8 cellular contexts compared by ENCODE assay signal in the genomic region with DNA sequence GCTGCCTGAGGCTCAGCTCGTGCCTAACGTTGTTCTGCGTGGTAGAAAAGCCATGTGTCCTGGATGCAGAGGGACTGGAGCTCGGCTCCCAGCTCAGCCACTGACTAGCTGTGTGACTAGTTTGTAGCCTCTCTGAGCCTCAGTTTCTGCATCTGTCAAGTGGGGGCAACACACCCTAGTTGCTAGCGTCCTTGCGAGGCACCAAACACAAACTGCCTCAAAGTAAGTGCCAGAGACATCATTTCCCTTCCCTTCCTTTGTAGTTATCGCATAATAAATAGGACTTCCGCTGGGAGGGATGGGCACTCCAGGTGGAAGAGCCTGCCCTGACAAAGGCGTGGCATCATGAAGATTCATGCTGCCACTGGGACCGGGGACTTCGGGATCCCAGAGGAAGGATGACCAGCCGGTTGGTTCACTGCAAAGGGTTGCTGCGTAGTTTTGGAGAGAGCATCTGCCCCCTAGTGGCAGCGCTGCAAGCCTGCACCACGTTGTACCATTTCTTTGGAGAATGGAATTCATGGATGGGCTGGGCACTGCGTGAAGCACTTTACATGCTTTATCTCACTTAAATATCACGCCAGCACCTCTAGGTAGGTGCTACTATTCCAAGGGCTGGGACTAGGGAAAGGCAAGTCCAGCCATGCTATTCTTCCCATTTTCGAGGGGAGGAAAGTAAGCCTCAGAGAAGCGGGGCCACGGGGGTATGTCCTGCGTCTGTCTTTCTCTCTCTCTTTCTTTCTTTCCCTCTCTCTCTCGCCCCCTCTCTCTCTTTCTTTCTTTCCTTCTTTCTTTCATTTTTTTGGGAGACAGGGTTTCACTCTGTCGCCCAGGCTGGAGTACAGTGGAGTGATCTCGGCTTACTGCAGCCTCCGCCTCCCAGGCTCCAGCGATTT. TPM values are rescaled to one million over a fixed set of nuclear protein-coding genes. Genes with fewer than 3 reads are reported as not detected.
DNase-seq lines count a peak whose midpoint lies in the region; ATAC-seq and TF ChIP-seq lines count a peak whose summit lies in the region.

No MANE protein-coding gene starts in this region.

- peak overlapping the region; percentile 34 for H3K27ac Mint-ChIP-seq in T-helper 17 cell

- 27 to 31% methylated on average over 26 of the region's 26 CpGs for WGBS in GM23248 (ENCODE audit: low coverage in 1 of 2, low lambda C conversion rate in 2 of 2, missing lambda C conversion rate in 2 of 2), 2 experiments

- H3K9ac ChIP-seq in GM23248 (no peak overlapping the region), skeletal muscle tissue (ENCODE audit: low read depth in 1 of 3, low read length in 3 of 3) (peak overlapping the region in 1 of 3 donors; percentile 54)

- H3K4me1 Mint-ChIP-seq in T-helper 17 cell: peaks cover 20% of the 10 kb centered on the region

- in situ Hi-C loops in GM23248 (cut with MboI) (loop anchor here (5.0 kb wide), 1 partner anchor 59 kb away; no protein-coding TSS in a partner anchor), astrocyte of the cerebellum (cut with HindIII; ENCODE audit: low sequenced_read_pairs) (no loop called here)

- H2AFZ ChIP-seq in GM23248: 0 out of 2 replicates have a peak overlapping the region, but pooled peaks have one; percentile 58

- peaks cover 14% of the 10 kb centered on the region; the same call in 1 of the 2 replicates for H3K27me3 ChIP-seq in GM23248 (replicated peaks; ENCODE audit: insufficient read depth)
- H3K27me3 ChIP-seq in skeletal muscle tissue (ENCODE audit: control insufficient read depth in 3 of 3, insufficient read depth in 3 of 3, low read length in 3 of 3): peaks cover 0 to 11% (median 6%) of the 10 kb centered on the region in 3 donors

- TF ChIP-seq CTCF in astrocyte of the cerebellum (IDR thresholded peaks at IDR 0.05; ENCODE audit: low read depth, low read length, missing control alignments): peak; percentile 97

- H4K20me1 ChIP-seq in GM23248 (ENCODE audit: insufficient read depth): no peaks in the 10 kb centered on the region

- H3K36me3 ChIP-seq in GM23248 (ENCODE audit: low read depth): no peaks in the 10 kb centered on the region
- H3K36me3 ChIP-seq in skeletal muscle tissue (ENCODE audit: control insufficient read depth in 3 of 3, insufficient read depth in 3 of 3, low read length in 3 of 3): no peaks in the 10 kb centered on the region

- H3K9me2 ChIP-seq in GM23248 (ENCODE audit: insufficient read depth): no peaks in the 10 kb centered on the region

- H3K79me2 ChIP-seq in GM23248 (ENCODE audit: insufficient read depth): no peaks in the 10 kb centered on the region

- H3K9me3 ChIP-seq in GM23248 (ENCODE audit: low read depth) (no peaks in the 10 kb centered on the region), T-helper 17 cell (ENCODE audit: control insufficient read depth, low read length, poor library complexity, severe bottlenecking) (no peaks in the 10 kb centered on the region), skeletal muscle tissue (ENCODE audit: control insufficient read depth in 3 of 3, low read length in 3 of 3) (no peaks in the 10 kb centered on the region)

- H3F3A ChIP-seq in GM23248 (ENCODE audit: insufficient read depth): no peaks in the 10 kb centered on the region

- H3K4me3 Mint-ChIP-seq in T-helper 17 cell: no peak overlapping the region

- ATAC-seq in T-helper 17 cell (peak; percentile 84), GM18517 (IDR thresholded peaks at IDR 0.05; ENCODE audit: unreplicated experiment) (no peak)

- H3K36me3 Mint-ChIP-seq in T-helper 17 cell (ENCODE audit: low read depth): peaks cover 2% of the 10 kb centered on the region

- DNase-seq in DMS 273 (lab: John Stamatoyannopoulos, UW; ENCODE audit: unreplicated experiment): peak; percentile 86
- peak; percentile 84 for DNase-seq in GM23248
- DNase-seq in NCI-H1105 treated with DMSO at 0.1 percent for 48 hours (lab: John Stamatoyannopoulos, UW): peak; percentile 65
- peak; percentile 38 to 43 (median 42) for DNase-seq in T-helper 17 cell
- DNase-seq in astrocyte of the cerebellum (ENCODE audit: low read depth): peak; percentile 32
- DNase-seq in hypothalamus (lab: John Stamatoyannopoulos, UW): peak in 38 of 51 donors; percentile 5 to 72 (median 37)

- peak overlapping the region; percentile 8 for H3K4me2 ChIP-seq in GM23248 (ENCODE audit: unreplicated experiment)

- H3K4me1 ChIP-seq in GM23248 (ENCODE audit: insufficient read depth): no peaks in the 10 kb centered on the region
- peaks cover 25 to 37% (median 33%) of the 10 kb centered on the region in 3 donors for H3K4me1 ChIP-seq in skeletal muscle tissue (ENCODE audit: control insufficient read depth in 3 of 3, insufficient read depth in 3 of 3, low read length in 3 of 3)

- H3K27ac ChIP-seq in GM23248: no peak overlapping the region
- H3K27ac ChIP-seq in skeletal muscle tissue (ENCODE audit: low read depth, low read length): no peak overlapping the region

- peaks cover 14% of the 10 kb centered on the region for H3K27me3 Mint-ChIP-seq in T-helper 17 cell

- H3K4me3 ChIP-seq in GM23248 (no peak overlapping the region), astrocyte of the cerebellum (ENCODE audit: low read depth, low read length) (no peak overlapping the region), skeletal muscle tissue (ENCODE audit: low read length in 3 of 3) (peak overlapping the region in 2 of 3 donors; percentile 0 to 13)

RNA-seq across cellular contexts. Expression of a gene that starts 4.6 kb away (rescaled TPM):
- not detected in 2 replicates for total RNA-seq in GM23248 (2014; rRNA removed; shearing (Covaris generic))
- not detected in 2 replicates for polyA plus RNA-seq in GM23248 (2016; fragmentation: Nextera tagmentation; extraction: Ambion mirVana)
- total RNA-seq in T-helper 17 cell (not detected), skeletal muscle tissue (not detected)

RNA-seq across cellular contexts. Expression of a gene that starts 24.4 kb away (rescaled TPM):
- total RNA-seq in GM23248 (2014; rRNA removed; shearing (Covaris generic)): 1.0 and 1.9 TPM in 2 replicates
- 1.3 and 1.6 TPM in 2 replicates for polyA plus RNA-seq in GM23248 (2016; fragmentation: Nextera tagmentation; extraction: Ambion mirVana)
- total RNA-seq in T-helper 17 cell: under 1 TPM; 0.12 to 0.37 TPM
- total RNA-seq in skeletal muscle tissue: 1.0 TPM

RNA-seq across cellular contexts. Expression of a gene that starts 25.4 kb away (rescaled TPM):
- total RNA-seq in GM23248 (2014; rRNA removed; shearing (Covaris generic)): not detected in 2 replicates
- polyA plus RNA-seq in GM23248 (2016; fragmentation: Nextera tagmentation; extraction: Ambion mirVana): 0.06 and 0.18 TPM in 2 replicates
- 1 to 10 TPM; 2.3 to 6.5 TPM for total RNA-seq in T-helper 17 cell
- total RNA-seq in skeletal muscle tissue: 16.2 TPM

Comparison
In these comparisons a context has a peak if more than half of its experiments do, and no peak if none do; other contexts are left out.
1. DNase-seq: peak in every context shown above with its lines; median percentile 86 in DMS 273; 84 in GM23248; 65 in NCI-H1105 treated with DMSO at 0.1 percent for 48 hours; 42 in T-helper 17 cell; 37 in hypothalamus; 32 in astrocyte of the cerebellum.
2. H3K4me3 ChIP-seq: peak in skeletal muscle tissue (2 of 3); none in GM23248 (single experiment) and astrocyte of the cerebellum (single experiment).